Comparison of ENCODE assay signal across 8 cellular contexts in genomic region chr7:107579881-107580715, GRCh38. TPM values are rescaled to one million over a fixed set of nuclear protein-coding genes. Genes with fewer than 3 reads are reported as not detected.
DNase-seq lines count a peak whose midpoint lies in the region; ATAC-seq and TF ChIP-seq lines count a peak whose summit lies in the region.

Gene BCAP29 (plus strand): TSS chr7:107580246. CDS start chr7:107580773, 527 bp downstream.

- peak within 1 kb of the TSS; percentile 95 for H3K4me3 Mint-ChIP-seq in activated B cell treated with CpG ODN at 0.5 μM for 24 hours

- H3K4me1 ChIP-seq in ACC112 (ENCODE audit: control insufficient read depth, insufficient read depth, low read length, unreplicated experiment) = peaks cover 14% of the 10 kb centered on the region

- no peaks in the 10 kb centered on the region for H3K27me3 Mint-ChIP-seq in activated B cell treated with CpG ODN at 0.5 μM for 24 hours

- H3K4me3 ChIP-seq in ACC112 (ENCODE audit: low read depth, low read length) = peak within 1 kb of the TSS; percentile 99

- H3K79me2 ChIP-seq in ACC112 (ENCODE audit: control insufficient read depth, insufficient read depth, low read length, unreplicated experiment) = peaks cover 33% of the 10 kb centered on the region

- peak within 1 kb of the TSS; percentile 93 for H2AFZ ChIP-seq in ACC112 (ENCODE audit: low read length, unreplicated experiment)

- intact Hi-C loops in activated B cell treated with CpG ODN at 0.5 μM for 24 hours (cut with micrococcal nuclease) = loop anchor here (1.0 kb wide), 5 partner anchors 17 to 163 kb away; partner anchors contain the start of genes COG5 and DUS4L

- peak; percentile 85 for ATAC-seq in GM18517 (IDR thresholded peaks at IDR 0.05; ENCODE audit: unreplicated experiment)
- peak; percentile 88 for ATAC-seq in HG02981 (IDR thresholded peaks at IDR 0.05; ENCODE audit: unreplicated experiment)
- peak; percentile 98 for ATAC-seq in activated B cell treated with CpG ODN at 0.5 μM for 24 hours (ENCODE audit: low read depth)

- no peaks in the 10 kb centered on the region for H3K9me3 Mint-ChIP-seq in activated B cell treated with CpG ODN at 0.5 μM for 24 hours

- CTCF ChIA-PET in activated B cell treated with CpG ODN at 0.5 μM for 24 hours (lab: Charles Lee) = interaction anchor here (0.9 to 1.4 kb wide), 2 partner anchors 15 to 145 kb away, joined by 4 read pairs; no protein-coding TSS in a partner anchor

- H3K36me3 ChIP-seq in ACC112 (ENCODE audit: insufficient read depth, low read length) = peaks cover 11% of the 10 kb centered on the region

- TF ChIP-seq CTCF in activated B cell treated with CpG ODN at 0.5 μM for 24 hours (IDR thresholded peaks at IDR 0.05) = no peak

- peak within 1 kb of the TSS; percentile 90 for H3K27ac Mint-ChIP-seq in activated B cell treated with CpG ODN at 0.5 μM for 24 hours

- H3K36me3 Mint-ChIP-seq in activated B cell treated with CpG ODN at 0.5 μM for 24 hours (ENCODE audit: low read depth) = peaks cover 16% of the 10 kb centered on the region

- peak; percentile 67 for DNase-seq in NCI-H2171 treated with DMSO at 0.1 percent for 48 hours (lab: John Stamatoyannopoulos, UW)
- peak; percentile 81 for DNase-seq in activated B cell treated with CpG ODN at 0.5 μM for 24 hours
- DNase-seq in central memory CD4-positive, alpha-beta T cell = peak; percentile 71
- DNase-seq in islet precursor cell = peak; percentile 93
- DNase-seq in stimulated activated CD4-positive, alpha-beta T cell treated with anti-CD3 and anti-CD28 coated beads, Interleukin-12 subunit alpha, Interleukin-12 subunit beta, amount 100 ng/mL, for 4 hours = peak; percentile 66

- POLR2A ChIA-PET in activated B cell treated with CpG ODN at 0.5 μM for 24 hours (lab: Charles Lee) = interaction anchor here (0.5 to 1.7 kb wide), 4 partner anchors 16 to 1295 kb away, joined by 3 to 16 read pairs (median 4); partner anchors contain the start of genes CBLL1, COG5, DUS4L and HBP1

- H3K27ac ChIP-seq in ACC112 (ENCODE audit: low read depth, low read length) = peak within 1 kb of the TSS; percentile 63

- H3K4me1 Mint-ChIP-seq in activated B cell treated with CpG ODN at 0.5 μM for 24 hours = peaks cover 23% of the 10 kb centered on the region

- H3K27me3 ChIP-seq in ACC112 (ENCODE audit: insufficient read depth, low read length) = no peaks in the 10 kb centered on the region

RNA-seq across cellular contexts. Expression of gene BCAP29, which starts in this region (rescaled TPM):
- total RNA-seq in activated B cell treated with CpG ODN at 0.5 μM for 24 hours = 23.9 and 24.9 TPM in 2 replicates

Comparison
In these comparisons a context has a peak if more than half of its experiments do, and no peak if none do; other contexts are left out.
1. Peak in every context shown above with its lines: DNase-seq, ATAC-seq, H3K4me3 ChIP-seq and H3K27ac ChIP-seq.